Comparison of ENCODE assay signal across 21 cellular contexts in genomic region chr9:69323886-69324285, GRCh38. TPM values are rescaled to one million over a fixed set of nuclear protein-coding genes. Genes with fewer than 3 reads are reported as not detected.
DNase-seq lines count a peak whose midpoint lies in the region; ATAC-seq and TF ChIP-seq lines count a peak whose summit lies in the region.
"Had no signal": no experiment of that assay in that cellular context is flagged by ENCODE, and none has a peak within 500 bp of the region (broad histone marks: within the 10 kb centered on the region; RNA-seq: fewer than 3 reads in every experiment).

No MANE protein-coding gene starts in this region.

- H4K20me1 ChIP-seq in smooth muscle cell (ENCODE audit: low read depth): no peaks in the 10 kb centered on the region

- H3K27ac ChIP-seq in HUES6 (ENCODE audit: low read depth, low read length) (no peak overlapping the region), endodermal cell (ENCODE audit: low read depth, low read length) (no peak overlapping the region), smooth muscle cell (ENCODE audit: low read depth) (no peak overlapping the region)
- no peak overlapping the region for H3K27ac ChIP-seq in CD4-positive, alpha-beta T cell (ENCODE audit: low read depth, low read length)
- H3K27ac ChIP-seq: epithelial cell of prostate, WERI-Rb-1 had no signal

- H3K9ac ChIP-seq in HUES6 (ENCODE audit: low read length) (no peak overlapping the region), endodermal cell (ENCODE audit: extremely low read depth, low read length, poor library complexity, severe bottlenecking) (peak overlapping the region; percentile 17), smooth muscle cell (ENCODE audit: low read depth) (no peak overlapping the region)

- CTCF ChIA-PET in CD4-positive, alpha-beta T cell (lab: Charles Lee): no interaction called here

- H2AFZ ChIP-seq in smooth muscle cell (ENCODE audit: low read depth): no peak overlapping the region

- H3F3A ChIP-seq in smooth muscle cell (ENCODE audit: low read depth): no peaks in the 10 kb centered on the region

- H3K27ac Mint-ChIP-seq in endodermal cell: no peak overlapping the region
- H3K27ac Mint-ChIP-seq in mesothelial cell of epicardium: no peak overlapping the region
- H3K27ac Mint-ChIP-seq in CD4-positive, alpha-beta T cell: no peak overlapping the region
- H3K27ac Mint-ChIP-seq: activated CD4-positive, alpha-beta memory T cell treated with anti-CD3 and anti-CD28 coated beads, Interleukin-2, amount 10 ng/mL, durations not matched to agents 7 days and 5 days; activated naive CD4-positive, alpha-beta T cell treated with anti-CD3 and anti-CD28 coated beads for 36 hours had no signal

- H3K9me3 ChIP-seq in HUES6 (ENCODE audit: control insufficient read depth, insufficient read depth, low read depth, low read length): no peaks in the 10 kb centered on the region
- no peaks in the 10 kb centered on the region for H3K9me3 ChIP-seq in endodermal cell (ENCODE audit: control insufficient read depth, low read length)
- no peaks in the 10 kb centered on the region for H3K9me3 ChIP-seq in smooth muscle cell (replicated peaks; ENCODE audit: low read depth)
- no peaks in the 10 kb centered on the region for H3K9me3 ChIP-seq in CD4-positive, alpha-beta T cell (ENCODE audit: control insufficient read depth, low read length)
- H3K9me3 ChIP-seq: ascending aorta, gastroesophageal sphincter, testis had no signal

- intact Hi-C loops in CD4-positive, alpha-beta T cell (cut with DNase I, micrococcal nuclease): no loop called here

- no peak for DNase-seq in endodermal cell
- DNase-seq in mesothelial cell of epicardium (ENCODE audit: low spot score in 2 of 2, unreplicated experiment in 2 of 2): no peak
- DNase-seq in smooth muscle cell (lab: John Stamatoyannopoulos, UW; ENCODE audit: unreplicated experiment): no peak
- no peak for DNase-seq in CD4-positive, alpha-beta T cell
- no peak for DNase-seq in pons (ENCODE audit: low spot score)
- DNase-seq in LoVo (ENCODE audit: low spot score): no peak
- DNase-seq: activated CD4-positive, alpha-beta memory T cell treated with anti-CD3 and anti-CD28 coated beads, Interleukin-2, amount 10 ng/mL, durations not matched to agents 7 days and 5 days; activated naive CD4-positive, alpha-beta T cell treated with anti-CD3 and anti-CD28 coated beads for 36 hours; activated T-cell treated with anti-CD3 and anti-CD28 coated beads, Interleukin-2, amount 50 U/mL, for 1 hour; cortex of kidney; DMS79; Kasumi-1; NCI-H446; T-helper 2 cell had no signal

- H3K4me3 Mint-ChIP-seq in endodermal cell: peak overlapping the region; percentile 79
- peak overlapping the region; percentile 71 for H3K4me3 Mint-ChIP-seq in mesothelial cell of epicardium
- no peak overlapping the region for H3K4me3 Mint-ChIP-seq in CD4-positive, alpha-beta T cell
- H3K4me3 Mint-ChIP-seq: activated CD4-positive, alpha-beta memory T cell treated with anti-CD3 and anti-CD28 coated beads, Interleukin-2, amount 10 ng/mL, durations not matched to agents 7 days and 5 days; activated naive CD4-positive, alpha-beta T cell treated with anti-CD3 and anti-CD28 coated beads for 36 hours had no signal

- H3K27me3 Mint-ChIP-seq in endodermal cell (ENCODE audit: insufficient read depth) (peaks cover 21% of the 10 kb centered on the region), mesothelial cell of epicardium (ENCODE audit: low read depth) (peaks cover 63% of the 10 kb centered on the region)
- peaks cover 68% of the 10 kb centered on the region for H3K27me3 Mint-ChIP-seq in CD4-positive, alpha-beta T cell

- peaks cover 15% of the 10 kb centered on the region for H3K4me1 ChIP-seq in HUES6 (ENCODE audit: control insufficient read depth, insufficient read depth, low read length)
- H3K4me1 ChIP-seq in endodermal cell (ENCODE audit: control insufficient read depth, insufficient read depth, low read length): no peaks in the 10 kb centered on the region
- peaks cover 6% of the 10 kb centered on the region for H3K4me1 ChIP-seq in smooth muscle cell (ENCODE audit: low read depth)
- H3K4me1 ChIP-seq: testis had no signal

- no peaks in the 10 kb centered on the region for H3K36me3 ChIP-seq in HUES6 (ENCODE audit: control insufficient read depth, insufficient read depth, low read length)
- H3K36me3 ChIP-seq in endodermal cell (ENCODE audit: control insufficient read depth, insufficient read depth, low read length): no peaks in the 10 kb centered on the region
- no peaks in the 10 kb centered on the region for H3K36me3 ChIP-seq in smooth muscle cell (ENCODE audit: low read depth)
- H3K36me3 ChIP-seq: ascending aorta, gastroesophageal sphincter, WERI-Rb-1 had no signal

- peaks cover 21% of the 10 kb centered on the region for H3K4me1 Mint-ChIP-seq in endodermal cell
- peaks cover 32% of the 10 kb centered on the region for H3K4me1 Mint-ChIP-seq in mesothelial cell of epicardium
- H3K4me1 Mint-ChIP-seq in CD4-positive, alpha-beta T cell (ENCODE audit: low read depth): no peaks in the 10 kb centered on the region

- H3K9me3 Mint-ChIP-seq in endodermal cell (no peaks in the 10 kb centered on the region), mesothelial cell of epicardium (no peaks in the 10 kb centered on the region)
- H3K9me3 Mint-ChIP-seq in CD4-positive, alpha-beta T cell: no peaks in the 10 kb centered on the region
- H3K9me3 Mint-ChIP-seq: activated CD4-positive, alpha-beta memory T cell treated with anti-CD3 and anti-CD28 coated beads, Interleukin-2, amount 10 ng/mL, durations not matched to agents 7 days and 5 days; activated naive CD4-positive, alpha-beta T cell treated with anti-CD3 and anti-CD28 coated beads for 36 hours had no signal

- WGBS in endodermal cell (ENCODE audit: insufficient coverage in 1 of 2, insufficient read length in 1 of 2), 2 experiments: 92% methylated on average over 4 of the region's 4 CpGs; no CpG with 5 or more reads in 1 of the 2 experiments
- WGBS in smooth muscle cell (ENCODE audit: low lambda C conversion rate): 57% methylated on average over 4 of the region's 4 CpGs

- TF ChIP-seq CTCF in endodermal cell (conservative IDR thresholded peaks at IDR 0.05) (no peak), mesothelial cell of epicardium (IDR thresholded peaks at IDR 0.05; ENCODE audit: unreplicated experiment) (no peak), smooth muscle cell (IDR thresholded peaks at IDR 0.05; ENCODE audit: borderline replicate concordance, insufficient read depth, poor library complexity, severe bottlenecking) (no peak)
- TF ChIP-seq CTCF in CD4-positive, alpha-beta T cell (IDR thresholded peaks at IDR 0.05): no peak

- H3K36me3 Mint-ChIP-seq in endodermal cell (ENCODE audit: low read depth): no peaks in the 10 kb centered on the region
- H3K36me3 Mint-ChIP-seq in mesothelial cell of epicardium: no peaks in the 10 kb centered on the region
- H3K36me3 Mint-ChIP-seq in CD4-positive, alpha-beta T cell (ENCODE audit: low read depth): no peaks in the 10 kb centered on the region

- no peaks in the 10 kb centered on the region for H3K79me2 ChIP-seq in smooth muscle cell (ENCODE audit: low read depth)

- peak overlapping the region; percentile 88 for H3K4me2 ChIP-seq in smooth muscle cell

- H3K4me3 ChIP-seq in HUES6 (ENCODE audit: low read depth, low read length) (peak overlapping the region; percentile 80; the same call in 1 of the 2 replicates), endodermal cell (ENCODE audit: low read length) (peak overlapping the region; percentile 79), smooth muscle cell (peak overlapping the region; percentile 54)

- no peak for ATAC-seq in CD4-positive, alpha-beta T cell (ENCODE audit: poor library complexity)

- H3K27me3 ChIP-seq in HUES6 (ENCODE audit: control insufficient read depth, insufficient read depth, low read length): peaks cover 48% of the 10 kb centered on the region
- H3K27me3 ChIP-seq in endodermal cell (ENCODE audit: control insufficient read depth, insufficient read depth, low read length, poor library complexity, severe bottlenecking): peaks cover 34% of the 10 kb centered on the region
- H3K27me3 ChIP-seq in smooth muscle cell (ENCODE audit: low read depth): peaks cover 61% of the 10 kb centered on the region
- peaks cover 45% of the 10 kb centered on the region for H3K27me3 ChIP-seq in CD4-positive, alpha-beta T cell (ENCODE audit: control insufficient read depth, insufficient read depth, low read length)
- H3K27me3 ChIP-seq: ascending aorta, gastroesophageal sphincter, testis had no signal

- POLR2A ChIA-PET in CD4-positive, alpha-beta T cell (lab: Charles Lee): no interaction called here

RNA-seq across cellular contexts. Expression of gene ENTREP1, which starts 1.1 kb away (rescaled TPM):
- total RNA-seq in endodermal cell (10 to 100 TPM; 13.7 to 25.8 TPM), mesothelial cell of epicardium (2.3 to 2.6 TPM (median 2.3 TPM) in 3 replicates), smooth muscle cell (6.1 and 7.3 TPM in 2 replicates)
- 3.3 TPM for polyA plus RNA-seq in endodermal cell (2013, experiment 1 of 2)
- 2.7 TPM for polyA plus RNA-seq in endodermal cell (2013, experiment 2 of 2)
- polyA plus RNA-seq in smooth muscle cell: 2.4 and 9.8 TPM in 2 replicates
- under 1 TPM; 0.08 to 0.14 TPM for total RNA-seq in CD4-positive, alpha-beta T cell
- total RNA-seq: activated CD4-positive, alpha-beta memory T cell treated with anti-CD3 and anti-CD28 coated beads, Interleukin-2, amount 10 ng/mL, durations not matched to agents 7 days and 5 days; activated naive CD4-positive, alpha-beta T cell treated with anti-CD3 and anti-CD28 coated beads for 36 hours; HT-29 had no signal
